ENCODE assay signal across 9 cellular contexts in the genomic region with DNA sequence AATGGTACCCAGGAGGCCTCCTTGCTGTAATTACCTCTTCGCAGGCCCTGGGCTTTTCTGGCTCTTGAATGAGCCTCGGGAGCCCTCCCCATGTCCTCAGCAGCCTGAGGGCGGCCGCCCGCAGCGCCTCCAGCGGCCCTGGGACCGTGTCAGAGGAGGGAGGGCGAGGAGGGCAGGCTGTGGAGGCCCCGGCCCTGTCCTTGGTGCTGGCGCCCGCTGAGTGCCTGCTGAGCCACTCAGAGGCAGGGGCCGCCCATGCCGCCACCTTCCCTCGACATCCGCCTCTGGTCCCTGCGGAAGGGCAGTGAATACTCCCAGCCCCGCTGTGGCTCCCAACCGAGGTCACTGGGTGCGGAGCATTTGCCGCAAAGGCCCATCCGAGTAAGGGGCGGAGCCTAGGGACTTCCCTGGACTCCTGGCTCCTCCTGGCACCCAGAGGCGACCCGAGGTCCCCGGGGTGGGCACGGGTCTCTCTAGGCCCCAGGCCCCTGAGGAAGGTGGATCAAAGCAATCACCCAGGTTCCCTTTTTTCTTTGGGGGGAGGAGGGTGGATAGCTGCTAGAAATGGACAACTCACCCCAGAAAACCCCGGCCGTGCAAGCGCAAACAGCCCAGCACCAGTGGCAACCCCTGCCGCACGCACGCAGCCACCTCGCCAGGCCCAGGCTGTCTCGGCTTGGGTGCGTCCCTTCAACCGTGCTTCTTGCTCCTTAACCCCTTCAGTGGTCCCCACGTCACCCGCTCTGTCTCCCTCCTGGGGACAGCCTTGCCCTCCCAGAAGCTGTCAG. TPM values are rescaled to one million over a fixed set of nuclear protein-coding genes. Genes with fewer than 3 reads are reported as not detected.
DNase-seq lines count a peak whose midpoint lies in the region; ATAC-seq and TF ChIP-seq lines count a peak whose summit lies in the region.
"Had no signal": no experiment of that assay in that cellular context is flagged by ENCODE, and none has a peak within 500 bp of the region (broad histone marks: within the 10 kb centered on the region; RNA-seq: fewer than 3 reads in every experiment).

No MANE protein-coding gene starts in this region.

- no peak overlapping the region for H3K27ac ChIP-seq in left ventricle myocardium inferior (replicated peaks)

- H3K27me3 ChIP-seq in left ventricle myocardium inferior (ENCODE audit: low read depth): peaks cover 100% of the 10 kb centered on the region

- H3K36me3 Mint-ChIP-seq in activated CD8-positive, alpha-beta memory T cell treated with anti-CD3 and anti-CD28 coated beads, Interleukin-2, amount 10 ng/mL, durations not matched to agents 7 days and 5 days: no peaks in the 10 kb centered on the region
- H3K36me3 Mint-ChIP-seq in stimulated activated naive B cell treated with anti-CD40 and anti-IgM and Interleukin-4, amounts not matched to agents 10 μg/mL and 1 μg/mL and 100 μg/mL, for 72 hours: no peaks in the 10 kb centered on the region

- no peak overlapping the region for H3K4me3 ChIP-seq in left ventricle myocardium inferior

- no peak for DNase-seq in activated CD8-positive, alpha-beta memory T cell treated with anti-CD3 and anti-CD28 coated beads, Interleukin-2, amount 10 ng/mL, durations not matched to agents 7 days and 5 days
- no peak for DNase-seq in activated CD8-positive, alpha-beta memory T cell treated with anti-CD3 and anti-CD28 coated beads, Interleukin-2, amount 50 U/mL, for 4 hours
- DNase-seq in SK-MEL-5 (ENCODE audit: low read depth, low spot score) (peak; percentile 47), left ventricle myocardium inferior (no peak), NCI-H2107 treated with DMSO at 0.1 percent for 48 hours (lab: John Stamatoyannopoulos, UW; ENCODE audit: unreplicated experiment) (no peak), GM19240 (ENCODE audit: insufficient read length, low spot score) (no peak), T1000 (lab: John Stamatoyannopoulos, UW) (no peak)
- no peak for DNase-seq in stimulated activated naive B cell treated with anti-CD40 and anti-IgM and Interleukin-4, amounts not matched to agents 10 μg/mL and 1 μg/mL and 100 μg/mL, for 72 hours
- DNase-seq: COR-L47 had no signal

- H3K4me1 ChIP-seq in left ventricle myocardium inferior: peaks cover 7% of the 10 kb centered on the region

- in situ Hi-C loops in SK-MEL-5 (cut with HindIII; ENCODE audit: low pct_unique_long_range_greater_than_20kb, low sequenced_read_pairs): no loop called here

- TF ChIP-seq CTCF in left ventricle myocardium inferior (IDR thresholded peaks at IDR 0.05; ENCODE audit: borderline replicate concordance): peak; percentile 28

- CTCF ChIA-PET in activated CD8-positive, alpha-beta memory T cell treated with anti-CD3 and anti-CD28 coated beads, Interleukin-2, amount 10 ng/mL, durations not matched to agents 7 days and 5 days (lab: Charles Lee): no interaction called here

- no peak overlapping the region for H3K4me3 Mint-ChIP-seq in activated CD8-positive, alpha-beta memory T cell treated with anti-CD3 and anti-CD28 coated beads, Interleukin-2, amount 10 ng/mL, durations not matched to agents 7 days and 5 days
- H3K4me3 Mint-ChIP-seq in stimulated activated naive B cell treated with anti-CD40 and anti-IgM and Interleukin-4, amounts not matched to agents 10 μg/mL and 1 μg/mL and 100 μg/mL, for 72 hours: no peak overlapping the region

- no peaks in the 10 kb centered on the region for H3K9me3 ChIP-seq in left ventricle myocardium inferior (replicated peaks)

- peak; percentile 30 for ATAC-seq in activated CD8-positive, alpha-beta memory T cell treated with anti-CD3 and anti-CD28 coated beads, Interleukin-2, amount 10 ng/mL, durations not matched to agents 7 days and 5 days
- peak; percentile 57 to 65 for ATAC-seq in stimulated activated naive B cell treated with anti-CD40 and anti-IgM and Interleukin-4, amounts not matched to agents 10 μg/mL and 1 μg/mL and 100 μg/mL, for 72 hours (replicated peaks)

- no peaks in the 10 kb centered on the region for H3K36me3 ChIP-seq in left ventricle myocardium inferior

- H3K4me1 Mint-ChIP-seq in activated CD8-positive, alpha-beta memory T cell treated with anti-CD3 and anti-CD28 coated beads, Interleukin-2, amount 10 ng/mL, durations not matched to agents 7 days and 5 days: no peaks in the 10 kb centered on the region
- H3K4me1 Mint-ChIP-seq in stimulated activated naive B cell treated with anti-CD40 and anti-IgM and Interleukin-4, amounts not matched to agents 10 μg/mL and 1 μg/mL and 100 μg/mL, for 72 hours: no peaks in the 10 kb centered on the region

- intact Hi-C loops in left ventricle myocardium inferior (cut with micrococcal nuclease): no loop called here

- H3K27ac Mint-ChIP-seq in activated CD8-positive, alpha-beta memory T cell treated with anti-CD3 and anti-CD28 coated beads, Interleukin-2, amount 10 ng/mL, durations not matched to agents 7 days and 5 days: no peak overlapping the region
- no peak overlapping the region for H3K27ac Mint-ChIP-seq in stimulated activated naive B cell treated with anti-CD40 and anti-IgM and Interleukin-4, amounts not matched to agents 10 μg/mL and 1 μg/mL and 100 μg/mL, for 72 hours

- peaks cover 45% of the 10 kb centered on the region for H3K27me3 Mint-ChIP-seq in activated CD8-positive, alpha-beta memory T cell treated with anti-CD3 and anti-CD28 coated beads, Interleukin-2, amount 10 ng/mL, durations not matched to agents 7 days and 5 days
- H3K27me3 Mint-ChIP-seq in stimulated activated naive B cell treated with anti-CD40 and anti-IgM and Interleukin-4, amounts not matched to agents 10 μg/mL and 1 μg/mL and 100 μg/mL, for 72 hours: peaks cover 42 to 75% of the 10 kb centered on the region in 2 donors

- H3K9me3 Mint-ChIP-seq in activated CD8-positive, alpha-beta memory T cell treated with anti-CD3 and anti-CD28 coated beads, Interleukin-2, amount 10 ng/mL, durations not matched to agents 7 days and 5 days (ENCODE audit: low read depth): no peaks in the 10 kb centered on the region
- H3K9me3 Mint-ChIP-seq in stimulated activated naive B cell treated with anti-CD40 and anti-IgM and Interleukin-4, amounts not matched to agents 10 μg/mL and 1 μg/mL and 100 μg/mL, for 72 hours: no peaks in the 10 kb centered on the region

RNA-seq across cellular contexts. Expression of a gene that starts 2.7 kb away (rescaled TPM):
- not detected for total RNA-seq in activated CD8-positive, alpha-beta memory T cell treated with anti-CD3 and anti-CD28 coated beads, Interleukin-2, amount 10 ng/mL, durations not matched to agents 7 days and 5 days
- total RNA-seq in SK-MEL-5 (2014; rRNA removed; shearing (Covaris generic)): not detected in 2 replicates
- not detected in 2 replicates for polyA plus RNA-seq in SK-MEL-5 (2015; cell fraction: cytosol; rRNA removed)
- not detected in 2 replicates for polyA plus RNA-seq in SK-MEL-5 (2015; cell fraction: nucleus; rRNA removed)
- total RNA-seq in left ventricle myocardium inferior: not detected
